Comparison of ENCODE assay signal across 13 cellular contexts in the genomic region with DNA sequence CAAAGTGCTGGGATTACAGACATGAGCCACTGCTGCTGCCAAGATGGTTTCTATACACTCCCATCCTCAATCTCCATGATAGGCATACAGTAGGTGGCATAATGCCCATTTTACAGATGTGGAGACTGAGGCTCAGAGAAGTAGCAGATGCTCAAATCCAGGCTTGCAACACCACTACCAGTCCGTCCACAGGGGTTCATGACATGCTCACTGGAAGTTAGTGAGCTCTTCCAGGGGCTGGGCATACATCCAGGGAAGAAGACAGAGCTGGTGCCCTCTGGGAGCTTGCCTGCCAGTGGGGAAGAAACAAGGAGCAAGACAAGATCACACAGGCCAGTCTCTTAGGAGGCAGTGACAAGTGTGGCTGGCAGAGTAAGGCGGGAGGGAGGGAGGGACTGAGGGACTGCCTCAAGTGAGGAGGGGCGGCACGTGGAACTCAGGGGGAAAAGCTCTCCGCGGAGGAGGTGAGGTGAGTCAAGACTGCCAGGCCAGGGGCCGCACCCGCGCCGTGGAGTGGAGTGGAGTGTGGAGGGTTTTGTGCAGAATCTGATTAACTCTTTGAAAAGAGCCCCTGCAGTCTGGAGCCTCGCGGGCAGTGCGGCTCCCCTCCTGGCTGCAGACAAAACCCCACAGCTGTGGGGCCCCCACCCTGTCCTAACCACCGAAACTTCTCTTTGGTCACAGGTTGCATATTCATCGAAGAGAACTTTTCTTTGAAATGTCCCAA. TPM values are rescaled to one million over a fixed set of nuclear protein-coding genes. Genes with fewer than 3 reads are reported as not detected.
DNase-seq lines count a peak whose midpoint lies in the region; ATAC-seq, FAIRE-seq and TF ChIP-seq lines count a peak whose summit lies in the region.
"Had no signal": no experiment of that assay in that cellular context is flagged by ENCODE, and none has a peak within 500 bp of the region (broad histone marks: within the 10 kb centered on the region; RNA-seq: fewer than 3 reads in every experiment).

No MANE protein-coding gene starts in this region.

- no peaks in the 10 kb centered on the region for H3K9me3 Mint-ChIP-seq in T-cell
- no peaks in the 10 kb centered on the region for H3K9me3 Mint-ChIP-seq in activated naive CD4-positive, alpha-beta T cell treated with anti-CD3 and anti-CD28 coated beads, Interleukin-2, amount 50 U/mL, for 72 hours
- H3K9me3 Mint-ChIP-seq: CD14-positive monocyte had no signal

- POLR2A ChIA-PET in A549 (lab: Yijun Ruan, JAX): interaction anchor here (5.2 kb wide), 1 partner anchor 28 kb away, joined by 38 read pairs; the partner anchor contains the start of gene SREBF1
- POLR2A ChIA-PET in T-cell (lab: Charles Lee): no interaction called here

- H3K27me3 Mint-ChIP-seq in T-cell: no peaks in the 10 kb centered on the region

- no peak for TF ChIP-seq RAD21 in A549 (conservative IDR thresholded peaks at IDR 0.05 in 1 of 2, IDR thresholded peaks at IDR 0.05 in 1 of 2)

- 70% methylated on average over 14 of the region's 15 CpGs for WGBS in A549 (ENCODE audit: missing lambda C conversion rate)

- TF ChIP-seq EP300 in A549 (IDR thresholded peaks at IDR 0.05): no peak

- no peaks in the 10 kb centered on the region for H3K9me3 ChIP-seq in A549
- H3K9me3 ChIP-seq: mucosa of descending colon had no signal

- H3K4me3 ChIP-seq in A549: no peak overlapping the region
- no peak overlapping the region for H3K4me3 ChIP-seq in fibroblast of the aortic adventitia (ENCODE audit: low read depth, low read length)
- H3K4me3 ChIP-seq: mucosa of descending colon had no signal

- no peak overlapping the region for H3K4me2 ChIP-seq in A549

- H3K27ac Mint-ChIP-seq in T-cell: peak overlapping the region; percentile 10 to 68
- H3K27ac Mint-ChIP-seq in activated naive CD4-positive, alpha-beta T cell treated with anti-CD3 and anti-CD28 coated beads, Interleukin-2, amount 50 U/mL, for 72 hours: peak overlapping the region in 1 of 2 donors; percentile 70

- 0 out of 6 replicates have a peak overlapping the region, but pooled peaks of 1 of the 2 experiments have one; percentile 8 for H3K27ac ChIP-seq in A549

- H3K4me1 Mint-ChIP-seq in T-cell: peaks cover 8 to 13% (median 8%) of the 10 kb centered on the region in 3 donors
- H3K4me1 Mint-ChIP-seq: CD14-positive monocyte had no signal

- FAIRE-seq in A549 (lab: Jason Lieb, UNC): no peak

- H3K36me3 Mint-ChIP-seq in T-cell: peaks cover 11% of the 10 kb centered on the region
- no peaks in the 10 kb centered on the region for H3K36me3 Mint-ChIP-seq in activated naive CD4-positive, alpha-beta T cell treated with anti-CD3 and anti-CD28 coated beads, Interleukin-2, amount 50 U/mL, for 72 hours

- no peak for TF ChIP-seq CTCF in A549 (IDR thresholded peaks at IDR 0.05)
- TF ChIP-seq CTCF in fibroblast of the aortic adventitia (IDR thresholded peaks at IDR 0.05; ENCODE audit: insufficient read depth, low read length): no peak

- no peak for TF ChIP-seq POLR2A in A549 (IDR thresholded peaks at IDR 0.05; ENCODE audit: low read length)

- CTCF ChIA-PET in A549 (lab: Yijun Ruan, JAX): interaction anchor here (0.5 to 30.5 kb wide), 14 partner anchors 12 to 326 kb away, joined by 3 to 859 read pairs (median 4); partner anchors contain the start of genes RAI1 and SREBF1
- CTCF ChIA-PET in T-cell (lab: Charles Lee): interaction anchor here (0.7 to 1.1 kb wide), 2 partner anchors 27 to 34 kb away, joined by 3 to 5 read pairs; no protein-coding TSS in a partner anchor

- H3K4me1 ChIP-seq in A549: peaks cover 44% of the 10 kb centered on the region

- H3K4me3 Mint-ChIP-seq in T-cell: no peak overlapping the region
- H3K4me3 Mint-ChIP-seq: CD14-positive monocyte had no signal

- DNase-seq in A549 (ENCODE audit: low read depth in 1 of 2, low spot score in 1 of 2): peak in 1 of 2 experiments; percentile 64
- DNase-seq in T-cell: no peak
- DNase-seq in fibroblast of the aortic adventitia (ENCODE audit: low read depth): peak; percentile 42
- no peak for DNase-seq in SKM-1 (lab: John Stamatoyannopoulos, UW; ENCODE audit: unreplicated experiment)
- DNase-seq in NCI-H2029 (lab: John Stamatoyannopoulos, UW): no peak
- DNase-seq in NCI-H510A (lab: John Stamatoyannopoulos, UW): no peak
- DNase-seq in activated naive CD4-positive, alpha-beta T cell treated with anti-CD3 and anti-CD28 coated beads, Interleukin-2, amount 50 U/mL, for 72 hours (ENCODE audit: low spot score in 2 of 2): no peak
- DNase-seq: dorsolateral prefrontal cortex, HCEC 1CT, mucosa of descending colon, NCI-H1694 had no signal

- no peak for ATAC-seq in A549
- ATAC-seq in GM19455 (IDR thresholded peaks at IDR 0.05; ENCODE audit: unreplicated experiment): peak; percentile 56
- ATAC-seq in T-cell (replicated peaks in 1 of 4): no peak
- ATAC-seq in activated naive CD4-positive, alpha-beta T cell treated with anti-CD3 and anti-CD28 coated beads, Interleukin-2, amount 50 U/mL, for 72 hours: no peak
- ATAC-seq: mucosa of descending colon had no signal

TF ChIP-seq in A549, 52 proteins besides CTCF, POLR2A, EP300 and RAD21:
- TF ChIP-seq ZFP36 (IDR thresholded peaks at IDR 0.05; ENCODE audit: borderline replicate concordance, partially characterized antibody) (no peak), HDAC2 (IDR thresholded peaks at IDR 0.05) (peak; percentile 77; the same call in 1 of the 2 replicates), HEYL (CRISPR knock-in tag; IDR thresholded peaks at IDR 0.05) (0 out of 2 replicates have a peak, but pooled peaks have one; percentile 10), CBX8 (IDR thresholded peaks at IDR 0.05) (no peak), NPAS2 (CRISPR knock-in tag; IDR thresholded peaks at IDR 0.05; ENCODE audit: borderline replicate concordance) (no peak), NR3C1 (IDR thresholded peaks at IDR 0.05) (no peak), HOXB5 (CRISPR knock-in tag; IDR thresholded peaks at IDR 0.05) (no peak), ESRRA (IDR thresholded peaks at IDR 0.05; ENCODE audit: borderline replicate concordance, low read length) (no peak), BHLHE40 (IDR thresholded peaks at IDR 0.05; ENCODE audit: low read depth, low read length) (no peak), HOXA7 (CRISPR knock-in tag; IDR thresholded peaks at IDR 0.05) (0 out of 2 replicates have a peak, but pooled peaks have one; percentile 53), HOXB13 (CRISPR knock-in tag; IDR thresholded peaks at IDR 0.05; ENCODE audit: low read depth) (no peak), MAX (IDR thresholded peaks at IDR 0.05) (0 out of 2 replicates have a peak, but pooled peaks have one; percentile 32), CHD4 (IDR thresholded peaks at IDR 0.05; ENCODE audit: borderline replicate concordance) (peak; percentile 86), RCOR1 (IDR thresholded peaks at IDR 0.05; ENCODE audit: low read depth, low read length) (peak; percentile 68; the same call in 1 of the 2 replicates), KDM1A (IDR thresholded peaks at IDR 0.05; ENCODE audit: low read depth) (peak; percentile 99), JUN (IDR thresholded peaks at IDR 0.05) (no peak), PHF8 (IDR thresholded peaks at IDR 0.05; ENCODE audit: borderline replicate concordance, low read depth) (no peak), USF2 (IDR thresholded peaks at IDR 0.05) (no peak), FOSB (CRISPR knock-in tag; IDR thresholded peaks at IDR 0.05) (0 out of 2 replicates have a peak, but pooled peaks have one; percentile 42)
- TF ChIP-seq, protein P1, sequence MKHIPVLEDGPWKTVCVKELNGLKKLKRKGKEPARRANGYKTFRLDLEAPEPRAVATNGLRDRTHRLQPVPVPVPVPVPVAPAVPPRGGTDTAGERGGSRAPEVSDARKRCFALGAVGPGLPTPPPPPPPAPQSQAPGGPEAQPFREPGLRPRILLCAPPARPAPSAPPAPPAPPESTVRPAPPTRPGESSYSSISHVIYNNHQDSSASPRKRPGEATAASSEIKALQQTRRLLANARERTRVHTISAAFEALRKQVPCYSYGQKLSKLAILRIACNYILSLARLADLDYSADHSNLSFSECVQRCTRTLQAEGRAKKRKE (CRISPR knock-in tag; IDR thresholded peaks at IDR 0.05; ENCODE audit: low read depth): no peak

RNA-seq across cellular contexts. Expression of gene SREBF1, which starts 27.9 kb away (rescaled TPM):
- polyA plus RNA-seq in A549 (2011; rRNA removed) (47.4 and 54.6 TPM in 2 replicates), A549 (2017; fragmentation: RNase III; extraction: RNeasy Plus Mini Kit Qiagen cat#74134 plus additional on column Dnase treatment) (90.3 to 175 TPM (median 159 TPM) in 3 replicates)
- polyA plus RNA-seq in A549 (2012; cell fraction: cytosol; rRNA removed): 52.7 and 75.7 TPM in 2 replicates
- polyA plus RNA-seq in A549 (2012; cell fraction: nucleus; rRNA removed): 415 and 599 TPM in 2 replicates
- 75.5 and 133 TPM in 2 replicates for polyA minus RNA-seq in A549 (2011; rRNA and poly(A)+ RNA removed)
- total RNA-seq in T-cell (100 to 1,000 TPM in 2 of 5 donors, 10 to 100 TPM in 3; 24.6 to 279 (median 38.9) TPM), fibroblast of the aortic adventitia (ENCODE audit: low replicate concordance) (48.7 and 82.1 TPM in 2 replicates)
- 100 to 1,000 TPM in 1 of 2 donors, 10 to 100 TPM in 1; 67.2 to 103 TPM for total RNA-seq in activated naive CD4-positive, alpha-beta T cell treated with anti-CD3 and anti-CD28 coated beads, Interleukin-2, amount 50 U/mL, for 72 hours
